ENCODE assay signal across 9 cellular contexts in the genomic region with DNA sequence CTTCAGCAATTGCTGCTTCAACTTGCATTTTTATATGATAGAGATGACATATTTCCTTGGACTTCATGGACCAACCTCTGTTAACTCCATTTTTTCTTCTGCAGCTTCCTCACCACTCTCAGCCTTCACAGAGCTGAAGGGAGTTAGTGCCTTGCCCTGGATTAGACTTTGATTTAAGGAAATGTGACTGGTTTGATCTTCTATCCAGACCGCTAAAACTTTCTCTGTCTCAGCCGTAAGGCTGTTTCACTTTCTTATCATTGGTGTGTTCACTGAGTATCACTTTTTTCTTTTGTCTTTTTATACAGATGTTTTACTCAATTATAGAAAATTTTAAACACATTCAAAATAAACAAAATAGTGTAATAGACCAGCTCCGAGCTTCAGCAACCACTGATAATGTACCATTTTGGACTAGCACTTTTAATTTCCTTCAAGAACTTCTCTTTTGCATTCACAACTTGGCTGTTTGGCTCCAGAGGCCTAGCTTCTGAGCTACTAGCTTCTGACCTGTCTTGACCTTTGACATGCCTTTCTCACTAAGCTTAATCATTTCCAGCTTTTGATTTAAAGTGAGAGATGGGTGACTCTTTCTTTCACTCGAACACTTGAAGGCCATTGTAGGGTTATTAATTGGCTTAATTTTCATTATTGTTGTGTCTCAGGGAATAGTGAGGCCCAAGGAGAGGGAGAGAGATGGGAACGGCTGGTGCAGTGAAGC. TPM values are rescaled to one million over a fixed set of nuclear protein-coding genes. Genes with fewer than 3 reads are reported as not detected.
DNase-seq lines count a peak whose midpoint lies in the region; ATAC-seq and TF ChIP-seq lines count a peak whose summit lies in the region.
"Had no signal": no experiment of that assay in that cellular context is flagged by ENCODE, and none has a peak within 500 bp of the region (broad histone marks: within the 10 kb centered on the region; RNA-seq: fewer than 3 reads in every experiment).

No MANE protein-coding gene starts in this region.

- no peaks in the 10 kb centered on the region for H3K27me3 Mint-ChIP-seq in T-helper 17 cell
- H3K27me3 Mint-ChIP-seq in natural killer cell treated with Interleukin-12 subunit alpha and Interleukin-12 subunit beta and Interleukin-15 and Interleukin-18, amount 100 ng/mL, for 72 hours: no peaks in the 10 kb centered on the region

- H3K4me1 ChIP-seq in HEK293 (ENCODE audit: control insufficient read depth, insufficient read depth, low read length): peaks cover 24% of the 10 kb centered on the region

- peak overlapping the region; percentile 98 for H3K27ac Mint-ChIP-seq in T-helper 17 cell
- H3K27ac Mint-ChIP-seq in natural killer cell treated with Interleukin-12 subunit alpha and Interleukin-12 subunit beta and Interleukin-15 and Interleukin-18, amount 100 ng/mL, for 72 hours: peak overlapping the region; percentile 89 to 94

- H3K4me3 ChIP-seq in HEK293 (ENCODE audit: low read depth, low read length): no peak overlapping the region
- no peak overlapping the region for H3K4me3 ChIP-seq in WERI-Rb-1 (ENCODE audit: low read depth, low read length)

- CTCF ChIA-PET in HEK293 (lab: Yijun Ruan, JAX): no interaction called here

- no peak for DNase-seq in T-helper 17 cell
- DNase-seq in natural killer cell treated with Interleukin-12 subunit alpha and Interleukin-12 subunit beta and Interleukin-15 and Interleukin-18, amount 100 ng/mL, for 72 hours (ENCODE audit: low spot score): no peak
- no peak for DNase-seq in epidermal melanocyte (ENCODE audit: insufficient read length, low spot score)
- no peak for DNase-seq in cortex of kidney (lab: John Stamatoyannopoulos, UW)
- DNase-seq in WERI-Rb-1: no peak
- no peak for DNase-seq in middle frontal gyrus (ENCODE audit: extremely low spot score, low spot score)
- DNase-seq: anterior cingulate cortex had no signal

- peak overlapping the region; percentile 86 for H3K4me3 Mint-ChIP-seq in T-helper 17 cell
- H3K4me3 Mint-ChIP-seq in natural killer cell treated with Interleukin-12 subunit alpha and Interleukin-12 subunit beta and Interleukin-15 and Interleukin-18, amount 100 ng/mL, for 72 hours: peak overlapping the region; percentile 91

- no peaks in the 10 kb centered on the region for H3K36me3 Mint-ChIP-seq in T-helper 17 cell (ENCODE audit: low read depth)
- H3K36me3 Mint-ChIP-seq in natural killer cell treated with Interleukin-12 subunit alpha and Interleukin-12 subunit beta and Interleukin-15 and Interleukin-18, amount 100 ng/mL, for 72 hours: peaks cover 7% of the 10 kb centered on the region

- no peaks in the 10 kb centered on the region for H3K36me3 ChIP-seq in HEK293 (ENCODE audit: control insufficient read depth in 2 of 2, insufficient read depth in 1 of 2, low read length in 2 of 2)
- H3K36me3 ChIP-seq in WERI-Rb-1: no peaks in the 10 kb centered on the region

- ATAC-seq in GM18867 (IDR thresholded peaks at IDR 0.05; ENCODE audit: unreplicated experiment) (peak; percentile 33), T-helper 17 cell (peak; percentile 80)
- ATAC-seq in natural killer cell treated with Interleukin-12 subunit alpha and Interleukin-12 subunit beta and Interleukin-15 and Interleukin-18, amount 100 ng/mL, for 72 hours: peak in 1 of 2 donors; percentile 39

- H3K27me3 ChIP-seq in WERI-Rb-1 (ENCODE audit: insufficient read depth, low read depth, severe bottlenecking): no peaks in the 10 kb centered on the region

- POLR2A ChIA-PET in HEK293 (lab: Yijun Ruan, JAX): interaction anchor here (0.9 kb wide), 2 partner anchors 9 to 263 kb away, joined by 3 to 4 read pairs; partner anchors contain the start of genes C1orf53 and NEK7

- TF ChIP-seq CTCF in HEK293 (tag by site-specific recombination; IDR thresholded peaks at IDR 0.05): no peak
- TF ChIP-seq CTCF in WERI-Rb-1 (IDR thresholded peaks at IDR 0.05; ENCODE audit: low read depth, low read length): no peak

- H3K9me3 Mint-ChIP-seq in natural killer cell treated with Interleukin-12 subunit alpha and Interleukin-12 subunit beta and Interleukin-15 and Interleukin-18, amount 100 ng/mL, for 72 hours: peaks cover 3% of the 10 kb centered on the region

- no peak overlapping the region for H3K27ac ChIP-seq in HEK293 (ENCODE audit: extremely low read depth, low read depth, low read length)
- H3K27ac ChIP-seq in WERI-Rb-1: no peak overlapping the region

- peaks cover 56% of the 10 kb centered on the region for H3K4me1 Mint-ChIP-seq in T-helper 17 cell
- H3K4me1 Mint-ChIP-seq in natural killer cell treated with Interleukin-12 subunit alpha and Interleukin-12 subunit beta and Interleukin-15 and Interleukin-18, amount 100 ng/mL, for 72 hours (ENCODE audit: low read depth in 2 of 2): peaks cover 58 to 73% of the 10 kb centered on the region in 2 donors

- H3K9me3 ChIP-seq in HEK293 (ENCODE audit: control insufficient read depth, insufficient read depth, low read depth, low read length) (no peaks in the 10 kb centered on the region), T-helper 17 cell (ENCODE audit: control insufficient read depth, low read length, poor library complexity, severe bottlenecking) (no peaks in the 10 kb centered on the region), WERI-Rb-1 (ENCODE audit: severe bottlenecking) (no peaks in the 10 kb centered on the region)

TF ChIP-seq in HEK293, 187 proteins besides CTCF, POLR2A, EP300 and RAD21:
- TF ChIP-seq PRDM1 (tag by site-specific recombination; IDR thresholded peaks at IDR 0.05) (peak; percentile 58), ZNF514 (tag by site-specific recombination; IDR thresholded peaks at IDR 0.05) (no peak)
- TF ChIP-seq, protein P1, sequence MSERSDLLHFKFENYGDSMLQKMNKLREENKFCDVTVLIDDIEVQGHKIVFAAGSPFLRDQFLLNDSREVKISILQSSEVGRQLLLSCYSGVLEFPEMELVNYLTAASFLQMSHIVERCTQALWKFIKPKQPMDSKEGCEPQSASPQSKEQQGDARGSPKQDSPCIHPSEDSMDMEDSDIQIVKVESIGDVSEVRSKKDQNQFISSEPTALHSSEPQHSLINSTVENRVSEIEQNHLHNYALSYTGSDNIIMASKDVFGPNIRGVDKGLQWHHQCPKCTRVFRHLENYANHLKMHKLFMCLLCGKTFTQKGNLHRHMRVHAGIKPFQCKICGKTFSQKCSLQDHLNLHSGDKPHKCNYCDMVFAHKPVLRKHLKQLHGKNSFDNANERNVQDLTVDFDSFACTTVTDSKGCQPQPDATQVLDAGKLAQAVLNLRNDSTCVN (tag by site-specific recombination; optimal IDR thresholded peaks at IDR 0.05): no peak

RNA-seq across cellular contexts. Expression of gene NEK7, which starts 9.3 kb away (rescaled TPM):
- total RNA-seq in T-helper 17 cell: 10 to 100 TPM; 42.1 to 50.4 TPM
- total RNA-seq in natural killer cell treated with Interleukin-12 subunit alpha and Interleukin-12 subunit beta and Interleukin-15 and Interleukin-18, amount 100 ng/mL, for 72 hours: 100 to 1,000 TPM in 1 of 2 donors, 10 to 100 TPM in 1; 80.0 to 108 TPM
